In the genomic region with DNA sequence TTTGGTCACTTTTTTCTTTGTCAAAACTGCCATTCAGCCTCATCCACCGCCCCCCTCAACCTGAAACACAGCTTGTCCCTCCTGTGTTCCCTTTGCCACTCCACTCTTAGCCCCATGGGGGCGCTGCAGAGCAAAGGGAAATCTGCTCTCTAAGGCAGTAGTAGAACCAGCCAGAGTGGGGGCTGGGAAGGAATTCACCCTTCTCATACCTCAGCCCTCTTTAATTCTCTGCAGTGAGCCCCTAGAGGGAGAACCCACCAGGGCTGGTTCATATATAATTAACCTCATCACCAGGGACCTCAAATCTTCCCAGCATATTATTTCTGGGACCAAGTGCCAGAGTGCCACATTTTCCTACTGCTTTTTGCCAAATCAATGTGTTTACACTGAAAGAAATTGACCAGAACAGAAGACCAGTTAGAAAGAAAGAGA, we compare ENCODE assay signal across 8 cellular contexts. TPM values are rescaled to one million over a fixed set of nuclear protein-coding genes. Genes with fewer than 3 reads are reported as not detected.
DNase-seq lines count a peak whose midpoint lies in the region; ATAC-seq and TF ChIP-seq lines count a peak whose summit lies in the region.

No MANE protein-coding gene starts in this region.

- H3K36me3 Mint-ChIP-seq in activated naive CD8-positive, alpha-beta T cell treated with anti-CD3 and anti-CD28 coated beads for 36 hours = peaks cover 5% of the 10 kb centered on the region

- H3K4me1 ChIP-seq in BE2C (no peaks in the 10 kb centered on the region; the same call in 1 of the 2 replicates), heart right ventricle (peaks cover 0 to 41% (median 15%) of the 10 kb centered on the region in 9 donors)

- peak overlapping the region; percentile 85 to 100 (median 99) for H3K27ac ChIP-seq in heart right ventricle

- no peak overlapping the region for H3K4me3 ChIP-seq in BE2C (ENCODE audit: low read depth, low read length)
- H3K4me3 ChIP-seq in heart right ventricle = peak overlapping the region in 4 of 10 donors; percentile 60 to 95 (median 76)

- H3K27me3 ChIP-seq in BE2C (peaks cover 3% of the 10 kb centered on the region; the same call in 1 of the 2 replicates), heart right ventricle (no peaks in the 10 kb centered on the region)

- peaks cover 53% of the 10 kb centered on the region for H3K4me1 Mint-ChIP-seq in activated naive CD8-positive, alpha-beta T cell treated with anti-CD3 and anti-CD28 coated beads for 36 hours

- ATAC-seq in heart right ventricle = peak; percentile 26 to 58 (median 38)
- no peak for ATAC-seq in HG02623 (IDR thresholded peaks at IDR 0.05; ENCODE audit: unreplicated experiment)

- H3K4me3 Mint-ChIP-seq in activated naive CD8-positive, alpha-beta T cell treated with anti-CD3 and anti-CD28 coated beads for 36 hours = peak overlapping the region; percentile 71

- no peaks in the 10 kb centered on the region for H3K9me3 Mint-ChIP-seq in activated naive CD8-positive, alpha-beta T cell treated with anti-CD3 and anti-CD28 coated beads for 36 hours

- intact Hi-C loops in heart right ventricle (cut with DNase I) = loop anchor here (5.0 to 10.0 kb wide), 21 partner anchors 199 to 1397 kb away; partner anchors contain the start of gene LPP (in 4 of the 10)

- peaks cover 6% of the 10 kb centered on the region for H3K27me3 Mint-ChIP-seq in activated naive CD8-positive, alpha-beta T cell treated with anti-CD3 and anti-CD28 coated beads for 36 hours

- H3K27ac Mint-ChIP-seq in activated naive CD8-positive, alpha-beta T cell treated with anti-CD3 and anti-CD28 coated beads for 36 hours = peak overlapping the region; percentile 100

- TF ChIP-seq CTCF in BE2C (IDR thresholded peaks at IDR 0.05; ENCODE audit: low read depth, low read length) (peak; percentile 100), GM20000 (IDR thresholded peaks at IDR 0.05; ENCODE audit: extremely low read depth, missing control alignments) (peak; percentile 74), heart right ventricle (IDR thresholded peaks at IDR 0.05) (peak; percentile 88 to 98 (median 93))

- no peaks in the 10 kb centered on the region for H3K36me3 ChIP-seq in BE2C
- H3K36me3 ChIP-seq in heart right ventricle = no peaks in the 10 kb centered on the region

- 2 to 7% methylated on average over 2 of the region's 2 CpGs for WGBS in heart right ventricle, 2 donors

- H3K9me3 ChIP-seq in BE2C (no peaks in the 10 kb centered on the region), heart right ventricle (no peaks in the 10 kb centered on the region)

- DNase-seq in BE2C = peak; percentile 91
- peak; percentile 68 for DNase-seq in GM20000 (ENCODE audit: low spot score)
- peak; percentile 99 for DNase-seq in NAMALWA (ENCODE audit: low spot score)
- peak; percentile 67 for DNase-seq in SKM-1 treated with dmso at 0.1 percent for 144 hours (lab: John Stamatoyannopoulos, UW; ENCODE audit: unreplicated experiment)
- peak; percentile 88 for DNase-seq in activated naive CD8-positive, alpha-beta T cell treated with anti-CD3 and anti-CD28 coated beads for 36 hours
- peak; percentile 90 to 92 for DNase-seq in heart right ventricle
- peak; percentile 81 for DNase-seq in renal cortical epithelial cell (ENCODE audit: low read depth)

RNA-seq across cellular contexts. Expression of gene BCL6, which starts 2.8 kb away (rescaled TPM):
- 1.2 TPM for polyA plus RNA-seq in BE2C (2012; ENCODE audit: insufficient read depth, insufficient read length, low read depth)
- total RNA-seq in activated naive CD8-positive, alpha-beta T cell treated with anti-CD3 and anti-CD28 coated beads for 36 hours = 1 to 10 TPM; 8.0 to 8.9 TPM
- 100 to 1,000 TPM in 2 of 10 donors, 10 to 100 TPM in 8; 27.9 to 154 (median 51.7) TPM for total RNA-seq in heart right ventricle
- polyA plus RNA-seq in heart right ventricle = 10 to 100 TPM; 33.9 to 52.2 TPM
- 4.7 and 24.0 TPM in 2 replicates for total RNA-seq in renal cortical epithelial cell

RNA-seq across cellular contexts. Expression of gene RTP2, which starts 45.7 kb away (rescaled TPM):
- not detected for polyA plus RNA-seq in BE2C (2012; ENCODE audit: insufficient read depth, insufficient read length, low read depth)
- not detected for total RNA-seq in activated naive CD8-positive, alpha-beta T cell treated with anti-CD3 and anti-CD28 coated beads for 36 hours
- total RNA-seq in heart right ventricle (not detected), renal cortical epithelial cell (0.35 TPM in 1 of 2 replicates, not detected in the other)
- not detected for polyA plus RNA-seq in heart right ventricle
